ENCODE assay signal across 9 cellular contexts in genomic region chr18:9711361-9712129, GRCh38. TPM values are rescaled to one million over a fixed set of nuclear protein-coding genes. Genes with fewer than 3 reads are reported as not detected.
A peak's percentile ranks its signal among the peaks of the same experiment; 100 is the strongest.
DNase-seq lines count a peak whose midpoint lies in the region; ATAC-seq lines count a peak whose summit lies in the region.
"Had no signal": no experiment of that assay in that cellular context is flagged by ENCODE, and none has a peak within 500 bp of the region (broad histone marks: within the 10 kb centered on the region; RNA-seq: fewer than 3 reads in every experiment).

No MANE protein-coding gene starts in this region.

- peaks cover 15% of the 10 kb centered on the region for H3K4me1 Mint-ChIP-seq in central memory CD8-positive, alpha-beta T cell

- no peak overlapping the region for H3K4me3 ChIP-seq in MG63

- H3K36me3 Mint-ChIP-seq in central memory CD8-positive, alpha-beta T cell (ENCODE audit: insufficient read depth): no peaks in the 10 kb centered on the region

- no peak overlapping the region for H3K4me3 Mint-ChIP-seq in central memory CD8-positive, alpha-beta T cell

- ATAC-seq in GM19372 (IDR thresholded peaks at IDR 0.05; ENCODE audit: low read depth, unreplicated experiment): peak; percentile 48
- ATAC-seq in HG03354 (IDR thresholded peaks at IDR 0.05; ENCODE audit: poor library complexity, severe bottlenecking, unreplicated experiment): peak; percentile 63
- peak; percentile 24 for ATAC-seq in central memory CD8-positive, alpha-beta T cell (replicated peaks; ENCODE audit: extremely low read depth, poor library complexity, severe bottlenecking)

- no peaks in the 10 kb centered on the region for H3K9me3 ChIP-seq in MG63

- no peaks in the 10 kb centered on the region for H3K9me3 Mint-ChIP-seq in central memory CD8-positive, alpha-beta T cell

- peak; percentile 58 to 75 for DNase-seq in AML-193 (lab: John Stamatoyannopoulos, UW)
- no peak for DNase-seq in central memory CD8-positive, alpha-beta T cell (ENCODE audit: low spot score in 2 of 2)
- no peak for DNase-seq in effector CD8-positive, alpha-beta T cell (lab: John Stamatoyannopoulos, UW)
- no peak for DNase-seq in MG63
- DNase-seq in pons (ENCODE audit: low spot score): no peak
- DNase-seq in HCEC 1CT: no peak
- DNase-seq: Right ventricle myocardium superior had no signal

- no peaks in the 10 kb centered on the region for H3K36me3 ChIP-seq in MG63

- no peaks in the 10 kb centered on the region for H3K27me3 ChIP-seq in MG63

- peaks cover 87% of the 10 kb centered on the region for H3K27me3 Mint-ChIP-seq in central memory CD8-positive, alpha-beta T cell

- H3K27ac Mint-ChIP-seq in central memory CD8-positive, alpha-beta T cell (ENCODE audit: low read depth): no peak overlapping the region

RNA-seq across cellular contexts. Expression of gene RAB31, which starts 3.4 kb away (rescaled TPM):
- total RNA-seq in MG63 (2014; rRNA removed; shearing (Covaris generic); ENCODE audit: low replicate concordance): 16.7 and 19.5 TPM in 2 replicates

Comparison
In these comparisons a context has a peak if more than half of its experiments do, and no peak if none do; other contexts are left out.
1. DNase-seq: peak in AML-193 (2 of 2); none in central memory CD8-positive, alpha-beta T cell (0 of 2), effector CD8-positive, alpha-beta T cell (single experiment), MG63 (single experiment), pons (single experiment) and HCEC 1CT (single experiment).
2. Peak in every context shown above with its lines, with median percentiles within 50 percentile points of each other: ATAC-seq.